3 cellular contexts compared by ENCODE assay signal in the genomic region with DNA sequence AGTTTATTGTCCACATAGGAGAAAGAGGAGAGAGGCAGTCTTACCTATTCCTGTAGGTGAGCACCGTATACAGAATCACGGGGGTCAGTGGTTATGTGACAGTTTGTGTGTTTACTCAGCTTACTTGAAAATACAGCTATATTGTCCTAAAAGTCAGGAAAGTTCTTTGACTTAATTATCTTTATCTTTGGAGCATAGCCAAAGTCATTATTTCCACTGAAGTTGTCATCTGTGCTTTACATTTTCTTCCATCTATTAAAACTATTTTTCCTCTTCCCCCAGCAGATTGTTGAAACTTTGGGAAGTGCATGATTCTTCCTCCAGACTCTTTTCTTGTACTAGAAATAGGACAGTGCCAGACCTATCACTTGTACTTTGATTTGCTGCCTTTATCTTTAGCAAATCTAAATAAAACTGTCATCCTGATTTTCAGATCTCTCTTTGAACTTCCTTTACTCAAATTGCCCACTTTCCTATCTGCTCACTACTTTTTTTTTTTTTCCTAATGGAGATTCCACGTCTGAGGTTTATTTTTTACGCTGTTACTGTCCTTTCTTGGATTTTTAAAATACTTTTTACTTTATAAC.
TF ChIP-seq lines count a peak whose summit lies in the region.

No MANE protein-coding gene starts in this region.

TF ChIP-seq in SK-N-SH, 30 proteins besides CTCF, POLR2A, EP300 and RAD21:
- no peak for TF ChIP-seq POLR2AphosphoS5 (IDR thresholded peaks at IDR 0.05; ENCODE audit: low read depth, low read length)
- TF ChIP-seq, protein P1, sequence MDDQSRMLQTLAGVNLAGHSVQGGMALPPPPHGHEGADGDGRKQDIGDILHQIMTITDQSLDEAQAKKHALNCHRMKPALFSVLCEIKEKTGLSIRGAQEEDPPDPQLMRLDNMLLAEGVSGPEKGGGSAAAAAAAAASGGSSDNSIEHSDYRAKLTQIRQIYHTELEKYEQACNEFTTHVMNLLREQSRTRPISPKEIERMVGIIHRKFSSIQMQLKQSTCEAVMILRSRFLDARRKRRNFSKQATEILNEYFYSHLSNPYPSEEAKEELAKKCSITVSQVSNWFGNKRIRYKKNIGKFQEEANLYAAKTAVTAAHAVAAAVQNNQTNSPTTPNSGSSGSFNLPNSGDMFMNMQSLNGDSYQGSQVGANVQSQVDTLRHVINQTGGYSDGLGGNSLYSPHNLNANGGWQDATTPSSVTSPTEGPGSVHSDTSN (IDR thresholded peaks at IDR 0.05) = peak; percentile 52

TF ChIP-seq in SK-N-SH treated with all-trans-retinoic acid at 6 μM for 48 hours, 23 proteins besides CTCF, POLR2A, EP300 and RAD21:
- TF ChIP-seq POU6F1 (CRISPR knock-in tag; IDR thresholded peaks at IDR 0.05; ENCODE audit: borderline replicate concordance, low read depth) = no peak
- TF ChIP-seq ZC3H10 (CRISPR knock-in tag; IDR thresholded peaks at IDR 0.05) = no peak
- no peak for TF ChIP-seq ZFP30 (CRISPR knock-in tag; IDR thresholded peaks at IDR 0.05)
- no peak for TF ChIP-seq ZNF8 (CRISPR knock-in tag; IDR thresholded peaks at IDR 0.05)

TF ChIP-seq in K562, 482 proteins besides CTCF, POLR2A, EP300 and RAD21:
- TF ChIP-seq SNIP1 (IDR thresholded peaks at IDR 0.05; ENCODE audit: low read depth) = no peak
- TF ChIP-seq POLR2AphosphoS5 (IDR thresholded peaks at IDR 0.05; ENCODE audit: control insufficient read depth, insufficient read depth, low read depth, low read length) = no peak
- no peak for TF ChIP-seq PBX2 (CRISPR knock-in tag; IDR thresholded peaks at IDR 0.05; ENCODE audit: low read depth)
- peak; percentile 44; the same call in 1 of the 2 replicates for TF ChIP-seq PBX2 (tag; conservative IDR thresholded peaks at IDR 0.05; ENCODE audit: low read depth)
- TF ChIP-seq MAZ (CRISPR knock-in tag; conservative IDR thresholded peaks at IDR 0.05 in 1 of 2, IDR thresholded peaks at IDR 0.05 in 1 of 2) = no peak
- TF ChIP-seq ZBTB7A (IDR thresholded peaks at IDR 0.05; ENCODE audit: borderline replicate concordance, control insufficient read depth, low read depth, low read length) = no peak
TF ChIP-seq in K562: peak in this region for 1.
